In genomic region chr12:64780220-64780530, GRCh38 we compare ENCODE assay signal across 8 cellular contexts. TPM values are rescaled to one million over a fixed set of nuclear protein-coding genes. Genes with fewer than 3 reads are reported as not detected.
DNase-seq lines count a peak whose midpoint lies in the region; ATAC-seq and TF ChIP-seq lines count a peak whose summit lies in the region.

No MANE protein-coding gene starts in this region.

- H3K27ac ChIP-seq in cardiac muscle cell (no peak overlapping the region), upper lobe of left lung (peak overlapping the region; percentile 78 to 83 (median 78))

- no peak for DNase-seq in cardiac muscle cell (ENCODE audit: low read depth in 1 of 2, low spot score in 1 of 2)
- DNase-seq in Right ventricle myocardium inferior (ENCODE audit: missing footprints) = no peak
- no peak for DNase-seq in activated naive CD8-positive, alpha-beta T cell treated with anti-CD3 and anti-CD28 coated beads for 36 hours
- peak; percentile 12 for DNase-seq in medulla oblongata (ENCODE audit: extremely low spot score)
- no peak for DNase-seq in upper lobe of left lung
- DNase-seq in NCI-H510A (lab: John Stamatoyannopoulos, UW) = no peak
- DNase-seq in NCI-H1092 (lab: John Stamatoyannopoulos, UW) = no peak

- WGBS in upper lobe of left lung, 2 donors = 14 to 26% methylated on average over 5 to 13 of the region's 14 CpGs

- peak overlapping the region; percentile 50 for H3K4me3 Mint-ChIP-seq in activated naive CD8-positive, alpha-beta T cell treated with anti-CD3 and anti-CD28 coated beads for 36 hours

- peak overlapping the region; percentile 34 for H3K4me3 ChIP-seq in cardiac muscle cell
- H3K4me3 ChIP-seq in upper lobe of left lung = peak overlapping the region; percentile 40 to 80 (median 64)

- H3K27ac Mint-ChIP-seq in activated naive CD8-positive, alpha-beta T cell treated with anti-CD3 and anti-CD28 coated beads for 36 hours = no peak overlapping the region

- H3K9me3 Mint-ChIP-seq in activated naive CD8-positive, alpha-beta T cell treated with anti-CD3 and anti-CD28 coated beads for 36 hours = peaks cover 27% of the 10 kb centered on the region

- H3K9me3 ChIP-seq in cardiac muscle cell (ENCODE audit: low read depth) (no peaks in the 10 kb centered on the region), upper lobe of left lung (peaks cover 0 to 15% (median 9%) of the 10 kb centered on the region in 4 donors)

- H3K4me1 ChIP-seq in cardiac muscle cell (ENCODE audit: low read depth) (no peaks in the 10 kb centered on the region), upper lobe of left lung (peaks cover 0 to 23% (median 18%) of the 10 kb centered on the region in 4 donors)

- H3K27me3 ChIP-seq in cardiac muscle cell (peaks cover 90% of the 10 kb centered on the region), upper lobe of left lung (no peaks in the 10 kb centered on the region)

- H3K36me3 ChIP-seq in cardiac muscle cell = no peaks in the 10 kb centered on the region
- no peaks in the 10 kb centered on the region for H3K36me3 ChIP-seq in upper lobe of left lung

- H3K4me1 Mint-ChIP-seq in activated naive CD8-positive, alpha-beta T cell treated with anti-CD3 and anti-CD28 coated beads for 36 hours = peaks cover 11% of the 10 kb centered on the region

- peaks cover 86% of the 10 kb centered on the region for H3K27me3 Mint-ChIP-seq in activated naive CD8-positive, alpha-beta T cell treated with anti-CD3 and anti-CD28 coated beads for 36 hours

- TF ChIP-seq EP300 in upper lobe of left lung (IDR thresholded peaks at IDR 0.05) = no peak

- intact Hi-C loops in Right ventricle myocardium inferior (cut with DNase I) = no loop called here

- H3K36me3 Mint-ChIP-seq in activated naive CD8-positive, alpha-beta T cell treated with anti-CD3 and anti-CD28 coated beads for 36 hours = peaks cover 6% of the 10 kb centered on the region

- TF ChIP-seq CTCF in cardiac muscle cell (IDR thresholded peaks at IDR 0.05; ENCODE audit: low read depth, low read length) (no peak), upper lobe of left lung (IDR thresholded peaks at IDR 0.05) (no peak)

- ATAC-seq in Right ventricle myocardium inferior = no peak
- no peak for ATAC-seq in upper lobe of left lung (ENCODE audit: low FRiP score in 2 of 2)
- ATAC-seq in HG03039 (IDR thresholded peaks at IDR 0.05; ENCODE audit: unreplicated experiment) = no peak

- no peak for TF ChIP-seq POLR2A in upper lobe of left lung (IDR thresholded peaks at IDR 0.05)

RNA-seq across cellular contexts. Expression of gene GNS, which starts 21.0 kb away (rescaled TPM):
- 45.5 and 51.8 TPM in 2 replicates for total RNA-seq in cardiac muscle cell
- polyA plus RNA-seq in cardiac muscle cell = 44.0 and 50.2 TPM in 2 replicates
- total RNA-seq in Right ventricle myocardium inferior = 101 TPM
- 10 to 100 TPM; 18.4 to 21.4 TPM for total RNA-seq in activated naive CD8-positive, alpha-beta T cell treated with anti-CD3 and anti-CD28 coated beads for 36 hours
- total RNA-seq in upper lobe of left lung = 100 to 1,000 TPM in 4 of 6 donors, 10 to 100 TPM in 2; 43.0 to 201 (median 135) TPM

RNA-seq across cellular contexts. Expression of gene TBC1D30, which starts 44.3 kb away (rescaled TPM):
- total RNA-seq in cardiac muscle cell = 0.57 and 1.4 TPM in 2 replicates
- 1.2 TPM in 2 replicates for polyA plus RNA-seq in cardiac muscle cell
- 0.35 TPM for total RNA-seq in Right ventricle myocardium inferior
- 1 to 10 TPM; 1.6 to 1.7 TPM for total RNA-seq in activated naive CD8-positive, alpha-beta T cell treated with anti-CD3 and anti-CD28 coated beads for 36 hours
- total RNA-seq in upper lobe of left lung = 10 to 100 TPM; 13.0 to 35.2 (median 16.8) TPM
